9 cellular contexts compared by ENCODE assay signal in the genomic region with DNA sequence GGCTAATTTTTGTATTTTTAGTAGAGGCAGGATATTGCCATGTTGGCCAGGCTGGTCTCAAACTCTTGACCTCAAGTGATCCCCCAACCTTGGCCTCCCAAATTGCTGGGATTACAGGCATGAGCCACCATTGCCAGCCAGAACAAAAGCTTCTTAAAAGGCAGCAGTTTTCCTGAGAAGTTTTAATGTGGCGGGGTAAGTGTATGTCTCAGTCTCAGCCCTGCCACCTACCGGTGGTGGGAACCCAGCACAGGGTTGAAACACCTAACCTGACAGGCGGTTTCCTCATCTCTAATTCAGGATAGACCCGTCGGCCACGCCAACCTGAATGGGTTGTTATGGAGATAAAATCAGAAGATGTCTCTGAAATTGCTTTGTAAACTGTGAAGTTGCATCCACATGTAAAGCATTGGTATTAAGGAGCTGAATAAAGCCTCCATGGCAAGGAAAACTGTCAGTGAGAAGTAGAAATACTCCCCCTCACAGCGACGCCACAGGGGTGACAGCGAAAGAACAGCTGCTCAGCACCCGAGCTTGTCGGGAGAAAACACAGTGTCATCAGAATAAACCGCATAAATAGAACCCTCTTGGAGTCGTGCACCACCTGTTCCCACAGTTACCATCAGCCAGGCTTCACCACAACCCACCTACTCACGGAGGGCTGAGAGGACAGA.
DNase-seq lines count a peak whose midpoint lies in the region; ATAC-seq and TF ChIP-seq lines count a peak whose summit lies in the region.
"Had no signal": no experiment of that assay in that cellular context is flagged by ENCODE, and none has a peak within 500 bp of the region (broad histone marks: within the 10 kb centered on the region; RNA-seq: fewer than 3 reads in every experiment).

No MANE protein-coding gene starts in this region.

- H3K27ac ChIP-seq in SK-N-SH (ENCODE audit: low read depth in 2 of 2, low read length in 1 of 2) (no peak overlapping the region), esophagus muscularis mucosa (replicated peaks in 1 of 4) (peak overlapping the region; percentile 74 to 82 (median 74)), prostate gland (no peak overlapping the region)
- H3K27ac ChIP-seq: BLaER1 treated with 17β-estradiol and CSF1 and Interleukin-3, amounts not matched to agents 10 nM and 100 nM had no signal

- H3K9me2 ChIP-seq in SK-N-SH, result no peaks in the 10 kb centered on the region

- CTCF ChIA-PET in SK-N-SH (lab: Yijun Ruan, JAX), result interaction anchor here (0.6 to 2.8 kb wide), 25 partner anchors 10 to 659 kb away, joined by 3 to 20 read pairs (median 3); no protein-coding TSS in a partner anchor

- peak; percentile 71 for TF ChIP-seq RAD21 in SK-N-SH (IDR thresholded peaks at IDR 0.05; ENCODE audit: low read length)

- intact Hi-C loops in esophagus muscularis mucosa (cut with DNase I), result loop anchor here (5.0 kb wide), 1 partner anchor 208 kb away; no protein-coding TSS in a partner anchor
- intact Hi-C loops in prostate gland (cut with DNase I), result loop anchor here (5.0 to 10.0 kb wide), 5 partner anchors 167 to 503 kb away; a partner anchor contains a TSS

- H3K4me3 ChIP-seq in SK-N-SH (ENCODE audit: low read depth in 2 of 2, low read length in 1 of 2), result no peak overlapping the region; a peak in 1 of 4 replicates
- no peak overlapping the region for H3K4me3 ChIP-seq in esophagus muscularis mucosa
- no peak overlapping the region for H3K4me3 ChIP-seq in prostate gland
- H3K4me3 ChIP-seq: BLaER1 treated with 17β-estradiol and CSF1 and Interleukin-3, amounts not matched to agents 10 nM and 100 nM had no signal

- peaks cover 0 to 22% of the 10 kb centered on the region in 2 experiments; a peak in 1 of 4 replicates for H3K4me1 ChIP-seq in SK-N-SH (ENCODE audit: control insufficient read depth in 1 of 2, insufficient read depth in 2 of 2, low read depth in 1 of 2, low read length in 1 of 2)
- peaks cover 25 to 50% (median 46%) of the 10 kb centered on the region in 4 donors for H3K4me1 ChIP-seq in esophagus muscularis mucosa
- no peaks in the 10 kb centered on the region for H3K4me1 ChIP-seq in prostate gland (replicated peaks)

- H3K79me2 ChIP-seq in SK-N-SH (ENCODE audit: insufficient read depth), result no peaks in the 10 kb centered on the region

- no peaks in the 10 kb centered on the region for H3K27me3 ChIP-seq in SK-N-SH (ENCODE audit: insufficient read depth)
- no peaks in the 10 kb centered on the region for H3K27me3 ChIP-seq in esophagus muscularis mucosa
- no peaks in the 10 kb centered on the region for H3K27me3 ChIP-seq in prostate gland (replicated peaks; ENCODE audit: insufficient read depth)
- H3K27me3 ChIP-seq: BLaER1 treated with 17β-estradiol and CSF1 and Interleukin-3, amounts not matched to agents 10 nM and 100 nM had no signal

- POLR2A ChIA-PET in SK-N-SH (lab: Yijun Ruan, JAX), result no interaction called here

- 64% methylated on average over 14 of the region's 14 CpGs for WGBS in SK-N-SH (ENCODE audit: low lambda C conversion rate)
- WGBS in esophagus muscularis mucosa, result 65% methylated on average over 14 of the region's 14 CpGs
- 50% methylated on average over 14 of the region's 14 CpGs for WGBS in prostate gland

- TF ChIP-seq CTCF in SK-N-SH (IDR thresholded peaks at IDR 0.05) (peak; percentile 78), esophagus muscularis mucosa (IDR thresholded peaks at IDR 0.05) (peak; percentile 59 to 77 (median 72)), prostate gland (IDR thresholded peaks at IDR 0.05) (peak in 3 of 4 experiments; percentile 28 to 50 (median 36))

- no peak overlapping the region for H2AFZ ChIP-seq in SK-N-SH (ENCODE audit: low read depth)

- no peak for ATAC-seq in HG03571 (IDR thresholded peaks at IDR 0.05; ENCODE audit: unreplicated experiment)

- H3K9ac ChIP-seq in SK-N-SH, result no peak overlapping the region
- H3K9ac ChIP-seq: BLaER1 treated with 17β-estradiol and CSF1 and Interleukin-3, amounts not matched to agents 10 nM and 100 nM had no signal

- H3K9me3 ChIP-seq in SK-N-SH (no peaks in the 10 kb centered on the region), esophagus muscularis mucosa (no peaks in the 10 kb centered on the region), prostate gland (no peaks in the 10 kb centered on the region)
- H3K9me3 ChIP-seq: BLaER1 treated with 17β-estradiol and CSF1 and Interleukin-3, amounts not matched to agents 10 nM and 100 nM had no signal

- no peaks in the 10 kb centered on the region for H3F3A ChIP-seq in SK-N-SH (replicated peaks; ENCODE audit: insufficient read depth)

- no peak overlapping the region for H3K4me2 ChIP-seq in SK-N-SH

- no peak for TF ChIP-seq POLR2A in esophagus muscularis mucosa (IDR thresholded peaks at IDR 0.05; ENCODE audit: low read depth)
- TF ChIP-seq POLR2A in prostate gland (IDR thresholded peaks at IDR 0.05), result no peak

- no peaks in the 10 kb centered on the region for H3K36me3 ChIP-seq in SK-N-SH (replicated peaks in 1 of 2; ENCODE audit: control insufficient read depth in 1 of 2, insufficient read depth in 2 of 2, low read length in 1 of 2)
- H3K36me3 ChIP-seq in esophagus muscularis mucosa, result no peaks in the 10 kb centered on the region
- no peaks in the 10 kb centered on the region for H3K36me3 ChIP-seq in prostate gland
- H3K36me3 ChIP-seq: BLaER1 treated with 17β-estradiol and CSF1 and Interleukin-3, amounts not matched to agents 10 nM and 100 nM had no signal

- no peak for TF ChIP-seq EP300 in SK-N-SH (IDR thresholded peaks at IDR 0.05; ENCODE audit: borderline replicate concordance in 1 of 2, low read depth in 1 of 2, low read length in 1 of 2)
- no peak for TF ChIP-seq EP300 in esophagus muscularis mucosa (IDR thresholded peaks at IDR 0.05)

- no peaks in the 10 kb centered on the region for H4K20me1 ChIP-seq in SK-N-SH (ENCODE audit: insufficient read depth)
- H4K20me1 ChIP-seq: BLaER1 treated with 17β-estradiol and CSF1 and Interleukin-3, amounts not matched to agents 10 nM and 100 nM had no signal

- peak; percentile 21 to 29 for DNase-seq in NCI-H2081 (lab: John Stamatoyannopoulos, UW)
- DNase-seq in NCI-H2081 treated with DMSO at 0.1 percent for 48 hours (lab: John Stamatoyannopoulos, UW), result no peak
- peak; percentile 7 for DNase-seq in HK-2 (ENCODE audit: unreplicated experiment)
- DNase-seq in SK-N-SH, result peak; percentile 56
- DNase-seq in esophagus muscularis mucosa (ENCODE audit: extremely low spot score), result no peak
- no peak for DNase-seq in prostate gland (ENCODE audit: low spot score)
- no peak for DNase-seq in effector CD4-positive, alpha-beta T cell

TF ChIP-seq in SK-N-SH, 30 proteins besides CTCF, POLR2A, EP300 and RAD21:
- TF ChIP-seq, protein P1, sequence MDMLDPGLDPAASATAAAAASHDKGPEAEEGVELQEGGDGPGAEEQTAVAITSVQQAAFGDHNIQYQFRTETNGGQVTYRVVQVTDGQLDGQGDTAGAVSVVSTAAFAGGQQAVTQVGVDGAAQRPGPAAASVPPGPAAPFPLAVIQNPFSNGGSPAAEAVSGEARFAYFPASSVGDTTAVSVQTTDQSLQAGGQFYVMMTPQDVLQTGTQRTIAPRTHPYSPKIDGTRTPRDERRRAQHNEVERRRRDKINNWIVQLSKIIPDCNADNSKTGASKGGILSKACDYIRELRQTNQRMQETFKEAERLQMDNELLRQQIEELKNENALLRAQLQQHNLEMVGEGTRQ (IDR thresholded peaks at IDR 0.05; ENCODE audit: borderline replicate concordance, low read depth, low read length), result no peak
- peak; percentile 71 for TF ChIP-seq SMC3 (IDR thresholded peaks at IDR 0.05; ENCODE audit: low read depth, low read length)
TF ChIP-seq in SK-N-SH: peak in this region for 1.

Comparison
In these comparisons a context has a peak if more than half of its experiments do, and no peak if none do; other contexts are left out.
1. DNase-seq: peak in NCI-H2081 (2 of 2), HK-2 (single experiment) and SK-N-SH (single experiment); none in NCI-H2081 treated with DMSO at 0.1 percent for 48 hours (single experiment), esophagus muscularis mucosa (single experiment), prostate gland (single experiment) and effector CD4-positive, alpha-beta T cell (single experiment).
2. H3K27ac ChIP-seq: peak in esophagus muscularis mucosa (4 of 4); none in SK-N-SH (0 of 2) and prostate gland (0 of 2).
3. Peak in every context shown above with its lines, with median percentiles within 50 percentile points of each other: CTCF ChIP-seq.